ENCODE assay signal across 13 cellular contexts in the genomic region with DNA sequence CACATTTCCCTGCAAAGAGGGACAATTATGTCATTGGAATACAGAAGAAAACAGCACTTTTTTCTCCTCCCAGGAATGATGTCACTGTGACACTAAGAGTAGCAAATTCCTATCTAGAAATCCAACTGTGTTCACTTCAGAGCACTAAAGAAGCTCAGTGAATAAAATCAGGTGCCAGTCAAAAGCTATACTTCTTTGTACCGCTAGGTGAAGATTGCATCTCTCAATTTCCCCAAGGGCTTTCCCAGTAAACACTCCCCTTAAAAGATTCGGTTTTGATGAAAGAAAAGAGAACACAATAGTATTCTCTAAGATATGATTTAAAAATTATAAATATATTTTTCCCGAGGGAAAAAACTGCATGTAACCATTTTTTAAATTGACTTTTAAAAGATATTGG.
DNase-seq lines count a peak whose midpoint lies in the region; FAIRE-seq and TF ChIP-seq lines count a peak whose summit lies in the region.
"Had no signal": no experiment of that assay in that cellular context is flagged by ENCODE, and none has a peak within 500 bp of the region (broad histone marks: within the 10 kb centered on the region; RNA-seq: fewer than 3 reads in every experiment).

No MANE protein-coding gene starts in this region.

- H3K4me3 ChIP-seq in astrocyte (ENCODE audit: insufficient read depth, low read depth, low read length) (no peak overlapping the region), neural cell (ENCODE audit: low read length) (no peak overlapping the region), Caco-2 (ENCODE audit: low read depth, low read length) (no peak overlapping the region)
- H3K4me3 ChIP-seq: vagina had no signal

- no peaks in the 10 kb centered on the region for H3K4me1 ChIP-seq in astrocyte (ENCODE audit: insufficient read depth, low read length)
- H3K4me1 ChIP-seq in Caco-2, result no peaks in the 10 kb centered on the region
- H3K4me1 ChIP-seq: vagina had no signal

- CTCF ChIA-PET in Caco-2 (lab: Charles Lee), result interaction anchor here (0.6 kb wide), 1 partner anchor 376 kb away, joined by 3 read pairs; no protein-coding TSS in a partner anchor

- peaks cover 14% of the 10 kb centered on the region for H3K4me1 Mint-ChIP-seq in astrocyte (ENCODE audit: low read depth, unreplicated experiment)
- no peaks in the 10 kb centered on the region for H3K4me1 Mint-ChIP-seq in activated T-helper 1 cell treated with anti-CD3 and anti-CD28 coated beads, Interleukin-12 subunit alpha, Interleukin-12 subunit beta, Interleukin-2, Interleukin-4 antibody, amounts not matched to agents 30 ng/mL and 10 ng/mL and 1 ng/mL, durations not matched to agents 14 hours and 24 hours and 36 hours (ENCODE audit: low read depth)
- no peaks in the 10 kb centered on the region for H3K4me1 Mint-ChIP-seq in Caco-2 (ENCODE audit: low read depth, unreplicated experiment)

- H3K9me2 ChIP-seq in neural cell (ENCODE audit: insufficient read depth, low read length), result no peaks in the 10 kb centered on the region

- no peak overlapping the region for H3K4me3 Mint-ChIP-seq in astrocyte (ENCODE audit: unreplicated experiment)
- no peak overlapping the region for H3K4me3 Mint-ChIP-seq in activated T-helper 1 cell treated with anti-CD3 and anti-CD28 coated beads, Interleukin-12 subunit alpha, Interleukin-12 subunit beta, Interleukin-2, Interleukin-4 antibody, amounts not matched to agents 30 ng/mL and 10 ng/mL and 1 ng/mL, durations not matched to agents 14 hours and 24 hours and 36 hours
- H3K4me3 Mint-ChIP-seq in Caco-2 (ENCODE audit: unreplicated experiment), result no peak overlapping the region

- H3K9me3 Mint-ChIP-seq in astrocyte (ENCODE audit: unreplicated experiment), result no peaks in the 10 kb centered on the region
- H3K9me3 Mint-ChIP-seq in activated T-helper 1 cell treated with anti-CD3 and anti-CD28 coated beads, Interleukin-12 subunit alpha, Interleukin-12 subunit beta, Interleukin-2, Interleukin-4 antibody, amounts not matched to agents 30 ng/mL and 10 ng/mL and 1 ng/mL, durations not matched to agents 14 hours and 24 hours and 36 hours, result no peaks in the 10 kb centered on the region
- H3K9me3 Mint-ChIP-seq in Caco-2 (ENCODE audit: unreplicated experiment), result no peaks in the 10 kb centered on the region

- TF ChIP-seq RAD21 in neural cell (conservative IDR thresholded peaks at IDR 0.05), result no peak

- TF ChIP-seq EP300 in neural cell (conservative IDR thresholded peaks at IDR 0.05; ENCODE audit: poor library complexity, severe bottlenecking), result no peak

- H4K20me1 ChIP-seq in astrocyte (ENCODE audit: insufficient read depth, low read length), result no peaks in the 10 kb centered on the region
- no peaks in the 10 kb centered on the region for H4K20me1 ChIP-seq in neural cell (ENCODE audit: insufficient read depth)

- H3K9me3 ChIP-seq in astrocyte (ENCODE audit: insufficient read depth, low read depth, low read length) (no peaks in the 10 kb centered on the region), neural cell (ENCODE audit: low read length) (no peaks in the 10 kb centered on the region), Caco-2 (no peaks in the 10 kb centered on the region)
- H3K9me3 ChIP-seq: vagina had no signal

- H3K9ac ChIP-seq in astrocyte (ENCODE audit: low read length) (no peak overlapping the region), neural cell (ENCODE audit: low read length) (no peak overlapping the region)

- DNase-seq in NCI-H2227 (lab: John Stamatoyannopoulos, UW; ENCODE audit: unreplicated experiment) (peak; percentile 16), NCI-H2227 treated with DMSO at 0.1 percent for 48 hours (lab: John Stamatoyannopoulos, UW) (no peak), HPDE6-E6E7 (ENCODE audit: extremely low spot score) (peak; percentile 12), astrocyte (ENCODE audit: low read depth) (no peak), mucosa of gallbladder (ENCODE audit: low spot score) (no peak), Caco-2 (no peak)
- DNase-seq in activated T-helper 1 cell treated with anti-CD3 and anti-CD28 coated beads, Interleukin-12 subunit alpha, Interleukin-12 subunit beta, Interleukin-2, Interleukin-4 antibody, amounts not matched to agents 30 ng/mL and 10 ng/mL and 1 ng/mL, durations not matched to agents 14 hours and 24 hours and 36 hours (ENCODE audit: low spot score), result no peak
- DNase-seq: AML-193; central memory CD4-positive, alpha-beta T cell; occipital lobe; Right ventricle myocardium superior had no signal

- no peak overlapping the region for H2AFZ ChIP-seq in astrocyte (ENCODE audit: low read depth, low read length)
- no peak overlapping the region for H2AFZ ChIP-seq in neural cell (ENCODE audit: low read depth, low read length)

- no peak overlapping the region for H3K27ac Mint-ChIP-seq in astrocyte (ENCODE audit: unreplicated experiment)
- H3K27ac Mint-ChIP-seq in activated T-helper 1 cell treated with anti-CD3 and anti-CD28 coated beads, Interleukin-12 subunit alpha, Interleukin-12 subunit beta, Interleukin-2, Interleukin-4 antibody, amounts not matched to agents 30 ng/mL and 10 ng/mL and 1 ng/mL, durations not matched to agents 14 hours and 24 hours and 36 hours, result no peak overlapping the region
- no peak overlapping the region for H3K27ac Mint-ChIP-seq in Caco-2 (ENCODE audit: unreplicated experiment)

- H3K79me2 ChIP-seq in astrocyte (ENCODE audit: insufficient read depth, low read length) (no peaks in the 10 kb centered on the region), neural cell (replicated peaks; ENCODE audit: insufficient read depth, low read length) (no peaks in the 10 kb centered on the region)

- FAIRE-seq in astrocyte (lab: Jason Lieb, UNC), result peak; percentile 41

- H3K36me3 ChIP-seq in astrocyte (ENCODE audit: insufficient read depth, low read length) (no peaks in the 10 kb centered on the region), neural cell (ENCODE audit: insufficient read depth, low read length) (no peaks in the 10 kb centered on the region), Caco-2 (ENCODE audit: control insufficient read depth, insufficient read depth, low read length) (no peaks in the 10 kb centered on the region)
- H3K36me3 ChIP-seq: vagina had no signal

- POLR2A ChIA-PET in Caco-2 (lab: Charles Lee), result no interaction called here

- no peaks in the 10 kb centered on the region for H3K36me3 Mint-ChIP-seq in astrocyte (ENCODE audit: low read depth, unreplicated experiment)
- no peaks in the 10 kb centered on the region for H3K36me3 Mint-ChIP-seq in activated T-helper 1 cell treated with anti-CD3 and anti-CD28 coated beads, Interleukin-12 subunit alpha, Interleukin-12 subunit beta, Interleukin-2, Interleukin-4 antibody, amounts not matched to agents 30 ng/mL and 10 ng/mL and 1 ng/mL, durations not matched to agents 14 hours and 24 hours and 36 hours (ENCODE audit: low read depth)
- no peaks in the 10 kb centered on the region for H3K36me3 Mint-ChIP-seq in Caco-2 (ENCODE audit: insufficient read depth, unreplicated experiment)

- TF ChIP-seq CTCF in astrocyte (IDR thresholded peaks at IDR 0.05; ENCODE audit: insufficient read depth, low read depth, low read length), result peak; percentile 9
- peak; percentile 23 for TF ChIP-seq CTCF in neural cell (IDR thresholded peaks at IDR 0.05; ENCODE audit: poor library complexity, severe bottlenecking)
- no peak for TF ChIP-seq CTCF in Caco-2 (IDR thresholded peaks at IDR 0.05; ENCODE audit: insufficient read depth in 1 of 2, low read depth in 1 of 2, low read length in 1 of 2, severe bottlenecking in 1 of 2, unreplicated experiment in 1 of 2)

- no TSS peak for BruUV-seq in Caco-2 (replicated peaks; lab: Mats Ljungman, UMichigan)

- H3K27me3 ChIP-seq in astrocyte (ENCODE audit: insufficient read depth, low read length) (no peaks in the 10 kb centered on the region), neural cell (ENCODE audit: insufficient read depth, low read depth, low read length) (no peaks in the 10 kb centered on the region), Caco-2 (replicated peaks; ENCODE audit: control insufficient read depth, insufficient read depth, low read length) (no peaks in the 10 kb centered on the region)
- H3K27me3 ChIP-seq: vagina had no signal

- no peak overlapping the region for H3K4me2 ChIP-seq in astrocyte (ENCODE audit: low read length)
- no peak overlapping the region for H3K4me2 ChIP-seq in neural cell (ENCODE audit: low read length)

- no peaks in the 10 kb centered on the region for H3F3A ChIP-seq in neural cell (ENCODE audit: insufficient read depth, low read length, poor library complexity, severe bottlenecking)

- H3K27me3 Mint-ChIP-seq in astrocyte (ENCODE audit: low read depth, unreplicated experiment) (no peaks in the 10 kb centered on the region), Caco-2 (ENCODE audit: insufficient read depth, unreplicated experiment) (no peaks in the 10 kb centered on the region)
- H3K27me3 Mint-ChIP-seq in activated T-helper 1 cell treated with anti-CD3 and anti-CD28 coated beads, Interleukin-12 subunit alpha, Interleukin-12 subunit beta, Interleukin-2, Interleukin-4 antibody, amounts not matched to agents 30 ng/mL and 10 ng/mL and 1 ng/mL, durations not matched to agents 14 hours and 24 hours and 36 hours (ENCODE audit: insufficient read depth), result no peaks in the 10 kb centered on the region

- intact Hi-C loops in activated T-helper 1 cell treated with anti-CD3 and anti-CD28 coated beads, Interleukin-12 subunit alpha, Interleukin-12 subunit beta, Interleukin-2, Interleukin-4 antibody, amounts not matched to agents 30 ng/mL and 10 ng/mL and 1 ng/mL, durations not matched to agents 14 hours and 24 hours and 36 hours (cut with micrococcal nuclease), result loop anchor here (5.0 kb wide), 1 partner anchor 412 kb away; no protein-coding TSS in a partner anchor
- intact Hi-C loops in Caco-2 (cut with micrococcal nuclease; ENCODE audit: unreplicated experiment), result no loop called here

- H3K27ac ChIP-seq in astrocyte (ENCODE audit: low read depth, low read length), result no peak overlapping the region
- no peak overlapping the region for H3K27ac ChIP-seq in neural cell (ENCODE audit: low read length)
- H3K27ac ChIP-seq: vagina had no signal

TF ChIP-seq in neural cell, 6 proteins besides CTCF, POLR2A, EP300 and RAD21 (continues in another document):
- no peak for TF ChIP-seq POLR2AphosphoS5 (IDR thresholded peaks at IDR 0.05)

Comparison
In these comparisons a context has a peak if more than half of its experiments do, and no peak if none do; other contexts are left out.
1. DNase-seq: peak in NCI-H2227 (single experiment) and HPDE6-E6E7 (single experiment); none in NCI-H2227 treated with DMSO at 0.1 percent for 48 hours (single experiment), astrocyte (single experiment), mucosa of gallbladder (single experiment), activated T-helper 1 cell treated with anti-CD3 and anti-CD28 coated beads, Interleukin-12 subunit alpha, Interleukin-12 subunit beta, Interleukin-2, Interleukin-4 antibody, amounts not matched to agents 30 ng/mL and 10 ng/mL and 1 ng/mL, durations not matched to agents 14 hours and 24 hours and 36 hours (single experiment) and Caco-2 (0 of 2).
2. CTCF ChIP-seq: peak in astrocyte (single experiment) and neural cell (single experiment); none in Caco-2 (0 of 2).